Comparison of ENCODE assay signal across 8 cellular contexts in genomic region chr16:31093132-31093703, GRCh38.
A peak's percentile ranks its signal among the peaks of the same experiment; 100 is the strongest.
DNase-seq lines count a peak whose midpoint lies in the region; ATAC-seq and TF ChIP-seq lines count a peak whose summit lies in the region.

No MANE protein-coding gene starts in this region.

- TF ChIP-seq CTCF in GM06990 (IDR thresholded peaks at IDR 0.05; ENCODE audit: insufficient read depth, low read length, poor library complexity, severe bottlenecking) (no peak), GM20000 (IDR thresholded peaks at IDR 0.05; ENCODE audit: extremely low read depth, missing control alignments) (no peak)

- H3K4me3 ChIP-seq in GM06990 (replicated peaks; ENCODE audit: low read depth, low read length) = peak overlapping the region; percentile 48

- no peaks in the 10 kb centered on the region for H3K27me3 ChIP-seq in GM06990 (replicated peaks; ENCODE audit: control insufficient read depth, insufficient read depth, low read length)

- ATAC-seq in GM18868 (IDR thresholded peaks at IDR 0.05; ENCODE audit: unreplicated experiment) = no peak
- ATAC-seq in HG02623 (IDR thresholded peaks at IDR 0.05; ENCODE audit: unreplicated experiment) = no peak

- DNase-seq in GM06990 (ENCODE audit: extremely low read depth, insufficient read length) (no peak), NCI-H146 (lab: John Stamatoyannopoulos, UW) (peak; percentile 73), amygdala (lab: John Stamatoyannopoulos, UW) (peak in 45 of 56 donors; percentile 9 to 78 (median 51)), inferior parietal cortex (ENCODE audit: extremely low spot score) (peak; percentile 32), superior temporal gyrus (ENCODE audit: extremely low spot score) (peak; percentile 67), GM20000 (ENCODE audit: low spot score) (no peak)

- peaks cover 7% of the 10 kb centered on the region for H3K36me3 ChIP-seq in GM06990 (ENCODE audit: control insufficient read depth, insufficient read depth, low read length)

Comparison
In these comparisons a context has a peak if more than half of its experiments do, and no peak if none do; other contexts are left out.
1. DNase-seq: peak in NCI-H146 (single experiment), amygdala (45 of 56), inferior parietal cortex (single experiment) and superior temporal gyrus (single experiment); none in GM06990 (single experiment) and GM20000 (single experiment).